ENCODE assay signal across 8 cellular contexts in the genomic region with DNA sequence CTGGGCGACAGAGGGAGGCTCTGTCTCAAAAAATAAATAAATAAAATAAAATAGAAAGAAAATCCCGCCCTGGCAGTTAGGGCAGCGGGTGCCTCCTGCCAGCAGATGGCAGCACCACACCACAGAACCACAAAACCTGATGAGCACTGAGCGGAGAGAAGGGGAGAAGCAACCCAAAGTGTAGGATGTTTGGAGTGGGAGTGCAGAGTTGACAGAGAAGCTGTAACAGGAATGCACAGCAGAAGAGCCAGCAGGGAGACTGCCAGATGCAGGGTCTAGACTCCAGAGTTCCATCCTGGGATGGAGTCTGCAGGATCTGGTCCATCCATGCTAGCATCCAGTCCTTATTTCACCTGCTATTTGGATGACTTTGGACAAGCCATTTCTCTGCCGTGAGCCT. TPM values are rescaled to one million over a fixed set of nuclear protein-coding genes. Genes with fewer than 3 reads are reported as not detected.
DNase-seq lines count a peak whose midpoint lies in the region; ATAC-seq and TF ChIP-seq lines count a peak whose summit lies in the region.

No MANE protein-coding gene starts in this region.

- no peak overlapping the region for H3K4me3 Mint-ChIP-seq in glutamatergic neuron (ENCODE audit: unreplicated experiment)

- H3K9me3 Mint-ChIP-seq in glutamatergic neuron (ENCODE audit: unreplicated experiment), result peaks cover 6% of the 10 kb centered on the region

- no peaks in the 10 kb centered on the region for H3K36me3 ChIP-seq in SJSA1

- H3K36me3 Mint-ChIP-seq in glutamatergic neuron (ENCODE audit: unreplicated experiment), result no peaks in the 10 kb centered on the region

- H3K27ac Mint-ChIP-seq in glutamatergic neuron (ENCODE audit: unreplicated experiment), result no peak overlapping the region

- 0 out of 2 replicates have a peak, but pooled peaks cover 7% of the 10 kb centered on the region for H3K27me3 ChIP-seq in SJSA1 (replicated peaks)

- H3K4me3 ChIP-seq in SJSA1, result no peak overlapping the region

- DNase-seq in SHP77 (lab: John Stamatoyannopoulos, UW), result peak; percentile 40 to 45
- no peak for DNase-seq in SHP77 treated with DMSO at 0.1 percent for 48 hours (lab: John Stamatoyannopoulos, UW)
- DNase-seq in KG1 (lab: John Stamatoyannopoulos, UW), result peak; percentile 26
- peak; percentile 66 to 69 for DNase-seq in SJSA1 (ENCODE audit: low read depth in 1 of 2, low spot score in 2 of 2)
- DNase-seq in activated naive CD4-positive, alpha-beta T cell treated with anti-CD3 and anti-CD28 coated beads, Interleukin-2, amount 50 U/mL, for 16 hours, result peak; percentile 51
- peak; percentile 82 for DNase-seq in glutamatergic neuron
- peak; percentile 67 for DNase-seq in putamen (ENCODE audit: low spot score)

- no peak for ATAC-seq in HG03460 (IDR thresholded peaks at IDR 0.05; ENCODE audit: unreplicated experiment)

- H3K27me3 Mint-ChIP-seq in glutamatergic neuron (ENCODE audit: unreplicated experiment), result peaks cover 6% of the 10 kb centered on the region

- peak; percentile 86 for TF ChIP-seq CTCF in glutamatergic neuron (IDR thresholded peaks at IDR 0.05; ENCODE audit: partially characterized antibody, unreplicated experiment)

- peaks cover 11% of the 10 kb centered on the region for H3K4me1 ChIP-seq in SJSA1 (replicated peaks)

- H3K9me3 ChIP-seq in SJSA1 (replicated peaks), result no peaks in the 10 kb centered on the region; the same call in 1 of the 2 replicates

- H3K27ac ChIP-seq in SJSA1, result no peak overlapping the region

- H3K4me1 Mint-ChIP-seq in glutamatergic neuron (ENCODE audit: low read depth, unreplicated experiment), result peaks cover 14% of the 10 kb centered on the region

RNA-seq across cellular contexts. Expression of gene KIRREL1, which starts 29.7 kb away (rescaled TPM):
- 83.9 and 123 TPM in 2 replicates for total RNA-seq in SJSA1 (2014; rRNA removed; shearing (Covaris generic))
- total RNA-seq in glutamatergic neuron (ENCODE audit: unreplicated experiment), result 8.1 TPM
